1 cellular context compared by ENCODE assay signal in genomic region chr3:17047162-17047561, GRCh38.
TF ChIP-seq lines count a peak whose summit lies in the region.

No MANE protein-coding gene starts in this region.

TF ChIP-seq in WTC11, 78 proteins besides CTCF, POLR2A, EP300 and RAD21 (continued from another document):
- TF ChIP-seq ATF2 (CRISPR knock-in tag; IDR thresholded peaks at IDR 0.05; ENCODE audit: borderline replicate concordance, low read depth) (no peak), ATF1 (CRISPR knock-in tag; IDR thresholded peaks at IDR 0.05) (no peak), ZNF263 (CRISPR knock-in tag; IDR thresholded peaks at IDR 0.05; ENCODE audit: low read depth) (no peak), TEAD1 (CRISPR knock-in tag; IDR thresholded peaks at IDR 0.05) (no peak), SMAD4 (CRISPR knock-in tag; IDR thresholded peaks at IDR 0.05) (no peak), CBFB (CRISPR knock-in tag; IDR thresholded peaks at IDR 0.05; ENCODE audit: low read depth) (no peak), NR1H2 (CRISPR knock-in tag; IDR thresholded peaks at IDR 0.05) (no peak), KAT7 (CRISPR knock-in tag; IDR thresholded peaks at IDR 0.05; ENCODE audit: borderline replicate concordance) (no peak), IRF2 (CRISPR knock-in tag; IDR thresholded peaks at IDR 0.05; ENCODE audit: borderline replicate concordance, low read depth) (no peak)
TF ChIP-seq in WTC11: peak in this region for 0.
